ENCODE assay signal across 1 cellular context in the genomic region with DNA sequence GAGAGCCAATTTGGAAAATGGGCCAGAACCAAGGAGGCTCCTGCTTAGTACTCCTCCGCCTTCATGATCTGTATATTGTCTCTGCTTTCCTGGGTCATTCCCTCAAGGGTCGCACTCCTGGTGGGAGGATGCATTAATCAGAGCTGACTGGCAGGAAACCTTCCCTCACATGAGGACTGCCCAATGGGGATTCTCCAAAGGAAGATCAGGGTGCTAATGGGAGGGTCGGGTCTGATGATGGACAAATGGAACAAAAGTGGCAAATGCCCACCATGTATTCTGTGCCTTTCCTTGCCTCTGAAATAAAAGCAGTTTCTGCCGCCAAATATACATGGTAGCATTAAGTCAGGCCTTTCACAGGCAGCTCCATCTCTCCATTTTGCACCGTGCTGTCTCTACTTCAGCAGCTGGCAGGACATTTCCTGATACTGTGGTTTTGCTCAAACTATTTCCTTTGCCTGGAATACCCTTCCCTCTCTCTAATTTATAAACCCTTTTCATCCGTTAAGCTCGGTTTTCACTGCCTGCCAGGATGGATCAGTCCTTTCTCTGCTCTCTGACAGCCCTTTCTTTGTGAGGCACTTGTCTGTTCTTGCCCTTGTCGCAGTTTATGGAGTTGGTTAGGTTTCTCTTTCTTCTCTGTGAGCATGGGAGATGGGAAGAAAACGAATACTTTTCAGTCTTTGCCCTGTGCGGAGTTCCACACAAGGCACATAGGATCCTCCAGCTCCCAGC.
TF ChIP-seq lines count a peak whose summit lies in the region.

No MANE protein-coding gene starts in this region.

TF ChIP-seq in GM23338, 12 proteins besides CTCF, POLR2A, EP300 and RAD21:
- TF ChIP-seq CREB1 (CRISPR knock-in tag; IDR thresholded peaks at IDR 0.05; ENCODE audit: low read depth) (no peak), ZNF331 (CRISPR knock-in tag; IDR thresholded peaks at IDR 0.05; ENCODE audit: low read depth) (no peak), JUNB (IDR thresholded peaks at IDR 0.05; ENCODE audit: unreplicated experiment) (no peak), POLR2AphosphoS5 (IDR thresholded peaks at IDR 0.05; ENCODE audit: low read depth) (no peak), EZH2 (IDR thresholded peaks at IDR 0.05; ENCODE audit: low read depth, unreplicated experiment) (no peak)
- TF ChIP-seq, protein P1, sequence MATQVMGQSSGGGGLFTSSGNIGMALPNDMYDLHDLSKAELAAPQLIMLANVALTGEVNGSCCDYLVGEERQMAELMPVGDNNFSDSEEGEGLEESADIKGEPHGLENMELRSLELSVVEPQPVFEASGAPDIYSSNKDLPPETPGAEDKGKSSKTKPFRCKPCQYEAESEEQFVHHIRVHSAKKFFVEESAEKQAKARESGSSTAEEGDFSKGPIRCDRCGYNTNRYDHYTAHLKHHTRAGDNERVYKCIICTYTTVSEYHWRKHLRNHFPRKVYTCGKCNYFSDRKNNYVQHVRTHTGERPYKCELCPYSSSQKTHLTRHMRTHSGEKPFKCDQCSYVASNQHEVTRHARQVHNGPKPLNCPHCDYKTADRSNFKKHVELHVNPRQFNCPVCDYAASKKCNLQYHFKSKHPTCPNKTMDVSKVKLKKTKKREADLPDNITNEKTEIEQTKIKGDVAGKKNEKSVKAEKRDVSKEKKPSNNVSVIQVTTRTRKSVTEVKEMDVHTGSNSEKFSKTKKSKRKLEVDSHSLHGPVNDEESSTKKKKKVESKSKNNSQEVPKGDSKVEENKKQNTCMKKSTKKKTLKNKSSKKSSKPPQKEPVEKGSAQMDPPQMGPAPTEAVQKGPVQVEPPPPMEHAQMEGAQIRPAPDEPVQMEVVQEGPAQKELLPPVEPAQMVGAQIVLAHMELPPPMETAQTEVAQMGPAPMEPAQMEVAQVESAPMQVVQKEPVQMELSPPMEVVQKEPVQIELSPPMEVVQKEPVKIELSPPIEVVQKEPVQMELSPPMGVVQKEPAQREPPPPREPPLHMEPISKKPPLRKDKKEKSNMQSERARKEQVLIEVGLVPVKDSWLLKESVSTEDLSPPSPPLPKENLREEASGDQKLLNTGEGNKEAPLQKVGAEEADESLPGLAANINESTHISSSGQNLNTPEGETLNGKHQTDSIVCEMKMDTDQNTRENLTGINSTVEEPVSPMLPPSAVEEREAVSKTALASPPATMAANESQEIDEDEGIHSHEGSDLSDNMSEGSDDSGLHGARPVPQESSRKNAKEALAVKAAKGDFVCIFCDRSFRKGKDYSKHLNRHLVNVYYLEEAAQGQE (IDR thresholded peaks at IDR 0.05; ENCODE audit: unreplicated experiment): no peak
TF ChIP-seq in GM23338: peak in this region for 0.
